In the genomic region with DNA sequence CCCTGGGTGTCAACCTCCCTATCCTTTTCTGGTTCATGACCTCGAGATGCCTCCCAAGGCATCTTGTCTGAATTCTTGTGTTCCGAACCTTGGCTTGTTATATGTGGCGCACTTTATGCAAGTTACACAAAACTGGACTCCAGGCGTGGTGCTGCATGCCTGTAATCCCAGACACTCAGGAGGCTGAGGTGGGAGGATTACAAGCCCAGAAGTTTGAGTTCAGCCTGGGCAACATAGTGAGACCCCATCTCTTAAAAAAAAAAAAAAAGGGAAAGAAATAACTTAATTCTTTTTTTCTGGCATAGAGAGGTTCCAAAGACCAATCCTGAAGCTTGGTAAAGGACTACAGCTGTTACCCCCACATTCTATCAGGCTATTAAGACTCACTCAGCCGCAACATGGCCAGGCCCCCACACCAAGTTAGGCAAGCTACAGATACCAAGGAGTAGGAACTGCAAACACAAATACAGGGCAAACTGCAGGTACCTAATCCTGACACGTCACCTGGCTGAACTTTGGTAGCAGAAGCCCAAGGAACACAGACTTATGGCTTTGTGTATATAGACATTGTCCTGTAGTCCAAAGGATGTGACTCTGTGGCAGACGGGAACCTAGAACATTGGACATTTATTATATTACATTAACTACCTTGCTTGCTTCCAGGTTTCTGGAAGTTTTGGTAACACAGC, we compare ENCODE assay signal across 8 cellular contexts. TPM values are rescaled to one million over a fixed set of nuclear protein-coding genes. Genes with fewer than 3 reads are reported as not detected.
DNase-seq lines count a peak whose midpoint lies in the region; ATAC-seq and TF ChIP-seq lines count a peak whose summit lies in the region.

No MANE protein-coding gene starts in this region.

- no peak for TF ChIP-seq CTCF in GM12864 (IDR thresholded peaks at IDR 0.05; ENCODE audit: low read depth, low read length, missing control alignments)
- TF ChIP-seq CTCF in SU-DHL-6 (IDR thresholded peaks at IDR 0.05; ENCODE audit: insufficient read depth, low read length, poor library complexity, severe bottlenecking), result no peak
- no peak for TF ChIP-seq CTCF in fibroblast of the aortic adventitia (IDR thresholded peaks at IDR 0.05; ENCODE audit: insufficient read depth, low read length)

- peak overlapping the region; percentile 97 for H3K4me3 ChIP-seq in GM12864 (ENCODE audit: low read depth, low read length)
- H3K4me3 ChIP-seq in SU-DHL-6 (ENCODE audit: insufficient read depth, low read length, poor library complexity, severe bottlenecking), result peak overlapping the region; percentile 67
- H3K4me3 ChIP-seq in fibroblast of the aortic adventitia (ENCODE audit: low read depth, low read length), result peak overlapping the region; percentile 91
- peak overlapping the region; percentile 91 for H3K4me3 ChIP-seq in rectal smooth muscle tissue (ENCODE audit: low read length)

- ATAC-seq in HG02610 (IDR thresholded peaks at IDR 0.05; ENCODE audit: unreplicated experiment), result no peak

- H2AFZ ChIP-seq in SU-DHL-6 (ENCODE audit: low read depth, low read length, severe bottlenecking), result no peak overlapping the region

- peak overlapping the region; percentile 82 for H3K9ac ChIP-seq in SU-DHL-6 (ENCODE audit: low read length)
- no peak overlapping the region for H3K9ac ChIP-seq in rectal smooth muscle tissue (ENCODE audit: low read length)

- H3K27ac ChIP-seq in SU-DHL-6 (ENCODE audit: low read depth, low read length) (peak overlapping the region; percentile 72), rectal smooth muscle tissue (ENCODE audit: low read depth, low read length) (peak overlapping the region; percentile 90)

- no peaks in the 10 kb centered on the region for H3K9me2 ChIP-seq in SU-DHL-6 (replicated peaks; ENCODE audit: insufficient read depth, low read length)

- H3K9me3 ChIP-seq in SU-DHL-6 (ENCODE audit: insufficient read depth, low read length), result peaks cover 4% of the 10 kb centered on the region; the same call in 1 of the 2 replicates

- no peaks in the 10 kb centered on the region for H4K20me1 ChIP-seq in SU-DHL-6 (ENCODE audit: low read depth, low read length)

- no peaks in the 10 kb centered on the region for H3K36me3 ChIP-seq in SU-DHL-6 (ENCODE audit: low read length)
- H3K36me3 ChIP-seq in rectal smooth muscle tissue (ENCODE audit: control insufficient read depth, insufficient read depth, low read length), result peaks cover 15% of the 10 kb centered on the region

- peak overlapping the region; percentile 81 for H3K4me2 ChIP-seq in SU-DHL-6 (ENCODE audit: low read depth, low read length, poor library complexity, severe bottlenecking)

- no peak for DNase-seq in GM12864 (ENCODE audit: low read depth)
- DNase-seq in fibroblast of the aortic adventitia (ENCODE audit: low read depth), result no peak
- no peak for DNase-seq in anterior cingulate cortex (lab: John Stamatoyannopoulos, UW)
- no peak for DNase-seq in NCI-H2227 treated with DMSO at 0.1 percent for 48 hours (lab: John Stamatoyannopoulos, UW)
- DNase-seq in NCI-H2227 (lab: John Stamatoyannopoulos, UW; ENCODE audit: unreplicated experiment), result no peak

- H3K27me3 ChIP-seq in SU-DHL-6 (ENCODE audit: low read length) (no peaks in the 10 kb centered on the region), rectal smooth muscle tissue (ENCODE audit: control insufficient read depth, insufficient read depth, low read length) (no peaks in the 10 kb centered on the region)

- peaks cover 28% of the 10 kb centered on the region for H3F3A ChIP-seq in SU-DHL-6 (ENCODE audit: insufficient read depth)

- peaks cover 7% of the 10 kb centered on the region for H3K4me1 ChIP-seq in rectal smooth muscle tissue (ENCODE audit: control insufficient read depth, insufficient read depth, low read length)

- peaks cover 31% of the 10 kb centered on the region for H3K79me2 ChIP-seq in SU-DHL-6 (ENCODE audit: insufficient read depth, low read length)

RNA-seq across cellular contexts. Expression of a gene that starts 1.3 kb away (rescaled TPM):
- 11.7 and 42.1 TPM in 2 replicates for total RNA-seq in fibroblast of the aortic adventitia (ENCODE audit: low replicate concordance)

RNA-seq across cellular contexts. Expression of a gene that starts 41.9 kb away (rescaled TPM):
- 3.3 and 8.3 TPM in 2 replicates for total RNA-seq in fibroblast of the aortic adventitia (ENCODE audit: low replicate concordance)

RNA-seq across cellular contexts. Expression of a gene that starts 57.4 kb away (rescaled TPM):
- total RNA-seq in fibroblast of the aortic adventitia (ENCODE audit: low replicate concordance), result 20.1 and 43.4 TPM in 2 replicates
